37 cellular contexts compared by ENCODE assay signal in genomic region chr2:177532567-177532966, GRCh38.
DNase-seq lines count a peak whose midpoint lies in the region; ATAC-seq, FAIRE-seq and TF ChIP-seq lines count a peak whose summit lies in the region.
"Had no signal": no experiment of that assay in that cellular context is flagged by ENCODE, and none has a peak within 500 bp of the region (broad histone marks: within the 10 kb centered on the region; RNA-seq: fewer than 3 reads in every experiment).

No MANE protein-coding gene starts in this region.

- no peaks in the 10 kb centered on the region for H3K9me3 Mint-ChIP-seq in mesothelial cell of epicardium
- no peaks in the 10 kb centered on the region for H3K9me3 Mint-ChIP-seq in stimulated activated effector memory CD8-positive, alpha-beta T cell treated with anti-CD3 and anti-CD28 coated beads, Interleukin-12 subunit alpha, Interleukin-12 subunit beta, amount 100 ng/mL, for 72 hours
- H3K9me3 Mint-ChIP-seq: CD14-positive monocyte; CD4-positive, alpha-beta memory T cell; CD4-positive, alpha-beta T cell; CD4-positive, CD25-positive, alpha-beta regulatory T cell; CD8-positive, alpha-beta memory T cell; CD8-positive, alpha-beta T cell had no signal

- peak overlapping the region in 1 of 2 experiments; percentile 60; a peak in 1 of 4 replicates for H3K27ac ChIP-seq in SK-N-SH (ENCODE audit: low read depth in 2 of 2, low read length in 1 of 2)
- no peak overlapping the region for H3K27ac ChIP-seq in Panc1 (ENCODE audit: low read length)
- no peak overlapping the region for H3K27ac ChIP-seq in GM12878 (ENCODE audit: control insufficient read depth, insufficient read depth)
- H3K27ac ChIP-seq in right cardiac atrium (ENCODE audit: low read length): no peak overlapping the region
- H3K27ac ChIP-seq: 22Rv1; A549; BLaER1; BLaER1 treated with 17β-estradiol and CSF1 and Interleukin-3, amounts not matched to agents 10 nM and 100 nM; C4-2B had no signal

- H3F3A ChIP-seq in SK-N-SH (replicated peaks; ENCODE audit: insufficient read depth): no peaks in the 10 kb centered on the region

- DNase-seq in SK-N-SH (no peak), Panc1 (ENCODE audit: low read depth, low spot score) (no peak), GM12878 (ENCODE audit: low read depth, low spot score) (no peak), mesothelial cell of epicardium (ENCODE audit: low spot score in 2 of 2, unreplicated experiment in 2 of 2) (no peak), right cardiac atrium (no peak)
- no peak for DNase-seq in stimulated activated effector memory CD8-positive, alpha-beta T cell treated with anti-CD3 and anti-CD28 coated beads, Interleukin-12 subunit alpha, Interleukin-12 subunit beta, amount 100 ng/mL, for 72 hours (ENCODE audit: low spot score in 2 of 2)
- DNase-seq: 8988T; ACHN; AML-193; BE2C; C1 segment of cervical spinal cord; Caco-2; Calu3; CD4-positive, alpha-beta memory T cell; CD4-positive, alpha-beta T cell; CD4-positive, CD25-positive, alpha-beta regulatory T cell; CD8-positive, alpha-beta memory T cell; CD8-positive, alpha-beta T cell; COR-L47; DMS 273 treated with DMSO at 0.1 percent for 48 hours; DMS153; DMS53; DMS79; DMS79 treated with DMSO at 0.1 percent for 48 hours; DND-41; EL had no signal

- H3K27ac Mint-ChIP-seq in mesothelial cell of epicardium: peak overlapping the region; percentile 43
- no peak overlapping the region for H3K27ac Mint-ChIP-seq in stimulated activated effector memory CD8-positive, alpha-beta T cell treated with anti-CD3 and anti-CD28 coated beads, Interleukin-12 subunit alpha, Interleukin-12 subunit beta, amount 100 ng/mL, for 72 hours
- H3K27ac Mint-ChIP-seq: B cell; CD14-positive monocyte; CD4-positive, alpha-beta memory T cell; CD4-positive, alpha-beta T cell; CD4-positive, CD25-positive, alpha-beta regulatory T cell; CD8-positive, alpha-beta memory T cell; CD8-positive, alpha-beta T cell had no signal

- H3K79me2 ChIP-seq in SK-N-SH (ENCODE audit: insufficient read depth) (no peaks in the 10 kb centered on the region), GM12878 (ENCODE audit: control insufficient read depth, insufficient read depth, low read length) (no peaks in the 10 kb centered on the region)

- no peak for ATAC-seq in SK-N-SH treated with all-trans-retinoic acid at 6 μM for 48 hours
- ATAC-seq in Panc1: no peak
- no peak for ATAC-seq in GM12878
- ATAC-seq in stimulated activated effector memory CD8-positive, alpha-beta T cell treated with anti-CD3 and anti-CD28 coated beads, Interleukin-12 subunit alpha, Interleukin-12 subunit beta, amount 100 ng/mL, for 72 hours: no peak
- no peak for ATAC-seq in GM21423 (IDR thresholded peaks at IDR 0.05; ENCODE audit: unreplicated experiment)
- ATAC-seq in right cardiac atrium: no peak
- ATAC-seq: A549; CD8-positive, alpha-beta T cell had no signal

- no peaks in the 10 kb centered on the region for H3K27me3 ChIP-seq in SK-N-SH (ENCODE audit: insufficient read depth)
- H3K27me3 ChIP-seq in Panc1 (ENCODE audit: control insufficient read depth, insufficient read depth, low read length): no peaks in the 10 kb centered on the region
- H3K27me3 ChIP-seq in GM12878 (replicated peaks in 1 of 2; ENCODE audit: control insufficient read depth in 2 of 2, insufficient read depth in 2 of 2, low read length in 1 of 2): no peaks in the 10 kb centered on the region
- H3K27me3 ChIP-seq in right cardiac atrium (ENCODE audit: control insufficient read depth, insufficient read depth): no peaks in the 10 kb centered on the region
- H3K27me3 ChIP-seq: BE2C; BLaER1; BLaER1 treated with 17β-estradiol and CSF1 and Interleukin-3, amounts not matched to agents 10 nM and 100 nM had no signal

- H3K27me3 Mint-ChIP-seq in mesothelial cell of epicardium (ENCODE audit: low read depth): no peaks in the 10 kb centered on the region
- H3K27me3 Mint-ChIP-seq: B cell; CD4-positive, alpha-beta memory T cell; CD4-positive, alpha-beta T cell; CD4-positive, CD25-positive, alpha-beta regulatory T cell; CD8-positive, alpha-beta memory T cell had no signal

- no peak for TF ChIP-seq RAD21 in SK-N-SH (IDR thresholded peaks at IDR 0.05; ENCODE audit: low read length)
- TF ChIP-seq RAD21 in GM12878 (IDR thresholded peaks at IDR 0.05; ENCODE audit: insufficient read depth, low read depth, low read length): no peak

- intact Hi-C loops in Panc1 (cut with micrococcal nuclease; ENCODE audit: unreplicated experiment): no loop called here
- intact Hi-C loops in GM12878 (cut with micrococcal nuclease; ENCODE audit: unreplicated experiment): no loop called here
- intact Hi-C loops in right cardiac atrium (cut with DNase I): no loop called here

- TF ChIP-seq EP300 in SK-N-SH (IDR thresholded peaks at IDR 0.05; ENCODE audit: borderline replicate concordance in 1 of 2, low read depth in 1 of 2, low read length in 1 of 2) (no peak), GM12878 (IDR thresholded peaks at IDR 0.05; ENCODE audit: borderline replicate concordance in 1 of 2, control insufficient read depth in 1 of 2, low read depth in 2 of 2, low read length in 2 of 2) (no peak)

- RAD21 ChIA-PET in GM12878 (lab: Charles Lee; ENCODE audit: unreplicated experiment): no interaction called here

- WGBS in SK-N-SH (ENCODE audit: low lambda C conversion rate): 100% methylated on average over 1 of the region's 1 CpG
- 100% methylated on average over 1 of the region's 1 CpG for WGBS in GM12878 (ENCODE audit: insufficient coverage, insufficient replicate concordance, low lambda C conversion rate, missing lambda C conversion rate)
- WGBS in right cardiac atrium: 99% methylated on average over 1 of the region's 1 CpG

- TF ChIP-seq CTCF in SK-N-SH (IDR thresholded peaks at IDR 0.05) (no peak), Panc1 (IDR thresholded peaks at IDR 0.05) (no peak), GM12878 (IDR thresholded peaks at IDR 0.05 in 2 of 3, conservative IDR thresholded peaks at IDR 0.05 in 1 of 3; ENCODE audit: control insufficient read depth in 2 of 3, extremely low read depth in 1 of 3, insufficient read depth in 1 of 3, low read depth in 3 of 3, low read length in 3 of 3) (no peak), mesothelial cell of epicardium (IDR thresholded peaks at IDR 0.05; ENCODE audit: unreplicated experiment) (no peak)

- in situ Hi-C loops in Panc1 (cut with HindIII; ENCODE audit: low pct_unique_long_range_greater_than_20kb, low sequenced_read_pairs): no loop called here
- in situ Hi-C loops in GM12878 (cut with MboI): no loop called here

- POLR2A ChIA-PET in SK-N-SH (lab: Yijun Ruan, JAX) (no interaction called here), Panc1 (lab: Charles Lee) (no interaction called here), GM12878 (lab: Charles Lee) (interaction anchor here (1.0 kb wide), 1 partner anchor 10 kb away, joined by 3 read pairs; no protein-coding TSS in a partner anchor)

- H3K4me2 ChIP-seq in SK-N-SH (no peak overlapping the region), GM12878 (ENCODE audit: control insufficient read depth, insufficient read depth) (no peak overlapping the region)
- H3K4me2 ChIP-seq: A549; BLaER1; BLaER1 treated with 17β-estradiol and CSF1 and Interleukin-3, amounts not matched to agents 10 nM and 100 nM had no signal

- SMC1A ChIA-PET in GM12878 (lab: Charles Lee; ENCODE audit: uncharacterized antibody, unreplicated experiment): interaction anchor here (1.5 to 4.5 kb wide), 2 partner anchors 9 to 10 kb away, joined by 7 to 19 read pairs; no protein-coding TSS in a partner anchor

- H3K9me2 ChIP-seq in SK-N-SH: no peaks in the 10 kb centered on the region

- peaks cover 46% of the 10 kb centered on the region for H3K4me1 Mint-ChIP-seq in mesothelial cell of epicardium
- H3K4me1 Mint-ChIP-seq in stimulated activated effector memory CD8-positive, alpha-beta T cell treated with anti-CD3 and anti-CD28 coated beads, Interleukin-12 subunit alpha, Interleukin-12 subunit beta, amount 100 ng/mL, for 72 hours: no peaks in the 10 kb centered on the region
- H3K4me1 Mint-ChIP-seq: B cell; CD14-positive monocyte; CD4-positive, alpha-beta memory T cell; CD4-positive, CD25-positive, alpha-beta regulatory T cell had no signal

- H3K4me3 Mint-ChIP-seq in mesothelial cell of epicardium: no peak overlapping the region
- H3K4me3 Mint-ChIP-seq in stimulated activated effector memory CD8-positive, alpha-beta T cell treated with anti-CD3 and anti-CD28 coated beads, Interleukin-12 subunit alpha, Interleukin-12 subunit beta, amount 100 ng/mL, for 72 hours: no peak overlapping the region
- H3K4me3 Mint-ChIP-seq: B cell; CD14-positive monocyte; CD4-positive, alpha-beta memory T cell; CD4-positive, alpha-beta T cell; CD4-positive, CD25-positive, alpha-beta regulatory T cell; CD8-positive, alpha-beta memory T cell; CD8-positive, alpha-beta T cell had no signal

- no peak overlapping the region for H3K9ac ChIP-seq in SK-N-SH
- H3K9ac ChIP-seq in GM12878 (ENCODE audit: control insufficient read depth, insufficient read depth, low read length): no peak overlapping the region
- H3K9ac ChIP-seq: BLaER1; BLaER1 treated with 17β-estradiol and CSF1 and Interleukin-3, amounts not matched to agents 10 nM and 100 nM had no signal

- H3K4me1 ChIP-seq in SK-N-SH (ENCODE audit: control insufficient read depth in 1 of 2, insufficient read depth in 2 of 2, low read depth in 1 of 2, low read length in 1 of 2) (peaks cover 0 to 14% of the 10 kb centered on the region in 2 experiments; a peak in 2 of 4 replicates), Panc1 (ENCODE audit: control insufficient read depth, insufficient read depth, low read length) (no peaks in the 10 kb centered on the region), GM12878 (ENCODE audit: control insufficient read depth, insufficient read depth, low read length) (no peaks in the 10 kb centered on the region), right cardiac atrium (ENCODE audit: control insufficient read depth, insufficient read depth, low read length) (no peaks in the 10 kb centered on the region)
- H3K4me1 ChIP-seq: A549; BLaER1; BLaER1 treated with 17β-estradiol and CSF1 and Interleukin-3, amounts not matched to agents 10 nM and 100 nM had no signal

- TF ChIP-seq POLR2A in GM12878 (IDR thresholded peaks at IDR 0.05; ENCODE audit: low read depth, low read length): no peak

- no peak overlapping the region for H2AFZ ChIP-seq in SK-N-SH (ENCODE audit: low read depth)
- H2AFZ ChIP-seq in GM12878 (ENCODE audit: control insufficient read depth, low read depth, low read length): no peak overlapping the region

- peaks cover 3 to 26% of the 10 kb centered on the region in 2 experiments for H3K36me3 ChIP-seq in SK-N-SH (replicated peaks in 1 of 2; ENCODE audit: control insufficient read depth in 1 of 2, insufficient read depth in 2 of 2, low read length in 1 of 2)
- H3K36me3 ChIP-seq in Panc1 (ENCODE audit: control insufficient read depth, insufficient read depth, low read length): no peaks in the 10 kb centered on the region
- H3K36me3 ChIP-seq in GM12878 (ENCODE audit: control insufficient read depth in 2 of 2, insufficient read depth in 2 of 2, low read length in 1 of 2): no peaks in the 10 kb centered on the region
- H3K36me3 ChIP-seq: BE2C, BLaER1 had no signal

- H3K9me3 ChIP-seq in SK-N-SH: no peaks in the 10 kb centered on the region
- no peaks in the 10 kb centered on the region for H3K9me3 ChIP-seq in Panc1 (ENCODE audit: control insufficient read depth, insufficient read depth, low read depth, low read length)
- H3K9me3 ChIP-seq in GM12878 (replicated peaks; ENCODE audit: control insufficient read depth, insufficient read depth, low read length): no peaks in the 10 kb centered on the region
- no peaks in the 10 kb centered on the region for H3K9me3 ChIP-seq in right cardiac atrium (ENCODE audit: control insufficient read depth, low read length)
- H3K9me3 ChIP-seq: A549; BE2C; BLaER1; BLaER1 treated with 17β-estradiol and CSF1 and Interleukin-3, amounts not matched to agents 10 nM and 100 nM; Caco-2 had no signal

- H4K20me1 ChIP-seq in SK-N-SH (ENCODE audit: insufficient read depth): no peaks in the 10 kb centered on the region
- no peaks in the 10 kb centered on the region for H4K20me1 ChIP-seq in GM12878 (ENCODE audit: control insufficient read depth, insufficient read depth)
- H4K20me1 ChIP-seq: BLaER1; BLaER1 treated with 17β-estradiol and CSF1 and Interleukin-3, amounts not matched to agents 10 nM and 100 nM had no signal

- peaks cover 8% of the 10 kb centered on the region for H3K36me3 Mint-ChIP-seq in mesothelial cell of epicardium
- peaks cover 9% of the 10 kb centered on the region for H3K36me3 Mint-ChIP-seq in stimulated activated effector memory CD8-positive, alpha-beta T cell treated with anti-CD3 and anti-CD28 coated beads, Interleukin-12 subunit alpha, Interleukin-12 subunit beta, amount 100 ng/mL, for 72 hours

- H3K4me3 ChIP-seq in SK-N-SH (ENCODE audit: low read depth in 2 of 2, low read length in 1 of 2) (no peak overlapping the region), Panc1 (ENCODE audit: low read depth in 2 of 2, low read length in 2 of 2) (no peak overlapping the region), GM12878 (no peak overlapping the region), right cardiac atrium (ENCODE audit: low read length) (no peak overlapping the region)
- H3K4me3 ChIP-seq: A549; BLaER1; BLaER1 treated with 17β-estradiol and CSF1 and Interleukin-3, amounts not matched to agents 10 nM and 100 nM had no signal

- CTCF ChIA-PET in SK-N-SH (lab: Yijun Ruan, JAX): interaction anchor here (0.9 to 1.6 kb wide), 4 partner anchors 16 to 218 kb away, joined by 3 to 4 read pairs (median 3); no protein-coding TSS in a partner anchor
- CTCF ChIA-PET in Panc1 (lab: Charles Lee): no interaction called here
- CTCF ChIA-PET in GM12878 (lab: Yijun Ruan, JAX): interaction anchor here (1.2 to 1.9 kb wide), 2 partner anchors 10 to 368 kb away, joined by 3 to 9 read pairs; no protein-coding TSS in a partner anchor

- BruUV-seq in Panc1 (replicated peaks; lab: Mats Ljungman, UMichigan) (TSS peak; percentile 17), GM12878 (replicated peaks; lab: Mats Ljungman, UMichigan) (no TSS peak)

- FAIRE-seq in GM12878 (lab: Jason Lieb, UNC): peak; percentile 27
- FAIRE-seq: A204.1, A549, D721Med had no signal
